Comparison of ENCODE assay signal across 12 cellular contexts in genomic region chr12:49297695-49298060, GRCh38. TPM values are rescaled to one million over a fixed set of nuclear protein-coding genes. Genes with fewer than 3 reads are reported as not detected.
A peak's percentile ranks its signal among the peaks of the same experiment; 100 is the strongest.
DNase-seq lines count a peak whose midpoint lies in the region; ATAC-seq and TF ChIP-seq lines count a peak whose summit lies in the region.
"Had no signal": no experiment of that assay in that cellular context is flagged by ENCODE, and none has a peak within 500 bp of the region (broad histone marks: within the 10 kb centered on the region; RNA-seq: fewer than 3 reads in every experiment).

No MANE protein-coding gene starts in this region.

- no peaks in the 10 kb centered on the region for H3K9me3 Mint-ChIP-seq in activated CD4-positive, alpha-beta T cell treated with anti-CD3 and anti-CD28 coated beads, Interleukin-2, amount 10 ng/mL, durations not matched to agents 7 days and 5 days

- peak overlapping the region; percentile 56 for H3K4me3 Mint-ChIP-seq in activated CD4-positive, alpha-beta T cell treated with anti-CD3 and anti-CD28 coated beads, Interleukin-2, amount 10 ng/mL, durations not matched to agents 7 days and 5 days

- H3K4me1 ChIP-seq in OCI-LY1 (ENCODE audit: insufficient read depth, low read length, severe bottlenecking): peaks cover 8% of the 10 kb centered on the region
- peaks cover 0 to 11% of the 10 kb centered on the region in 2 donors for H3K4me1 ChIP-seq in gastrocnemius medialis
- peaks cover 8% of the 10 kb centered on the region for H3K4me1 ChIP-seq in ovary (ENCODE audit: insufficient read depth)

- H3K27me3 Mint-ChIP-seq in activated CD4-positive, alpha-beta T cell treated with anti-CD3 and anti-CD28 coated beads, Interleukin-2, amount 10 ng/mL, durations not matched to agents 7 days and 5 days: peaks cover 51% of the 10 kb centered on the region

- H4K20me1 ChIP-seq in OCI-LY1 (ENCODE audit: insufficient read depth, low read length): no peaks in the 10 kb centered on the region

- in situ Hi-C loops in gastrocnemius medialis (cut with MboI; ENCODE audit: low sequenced_read_pairs in 4 of 4): no loop called here

- TF ChIP-seq POLR2A in gastrocnemius medialis (IDR thresholded peaks at IDR 0.05): no peak
- no peak for TF ChIP-seq POLR2A in ovary (IDR thresholded peaks at IDR 0.05)

- no peaks in the 10 kb centered on the region for H3K79me2 ChIP-seq in OCI-LY1 (ENCODE audit: insufficient read depth, low read length)

- WGBS in ovary, 3 donors: 11 to 26% (median 16%) methylated on average over 8 of the region's 8 CpGs

- peak overlapping the region; percentile 79; the same call in 1 of the 2 replicates for H3K4me2 ChIP-seq in OCI-LY1 (ENCODE audit: low read length)

- no peak overlapping the region for H3K27ac Mint-ChIP-seq in activated CD4-positive, alpha-beta T cell treated with anti-CD3 and anti-CD28 coated beads, Interleukin-2, amount 10 ng/mL, durations not matched to agents 7 days and 5 days

- no peaks in the 10 kb centered on the region for H3K9me2 ChIP-seq in OCI-LY1 (ENCODE audit: low read depth, low read length)

- no peak overlapping the region for H2AFZ ChIP-seq in OCI-LY1 (ENCODE audit: low read length)

- CTCF ChIA-PET in activated CD4-positive, alpha-beta T cell treated with anti-CD3 and anti-CD28 coated beads, Interleukin-2, amount 10 ng/mL, durations not matched to agents 7 days and 5 days (lab: Charles Lee): interaction anchor here (0.9 to 6.0 kb wide), 13 partner anchors 9 to 265 kb away, joined by 3 to 47 read pairs (median 4); partner anchors contain the start of genes C1QL4, DNAJC22 and TROAP

- H3F3A ChIP-seq in OCI-LY1 (ENCODE audit: insufficient read depth, low read length): no peaks in the 10 kb centered on the region

- no peak for TF ChIP-seq CTCF in OCI-LY1 (IDR thresholded peaks at IDR 0.05; ENCODE audit: low read length)
- TF ChIP-seq CTCF in coronary artery (IDR thresholded peaks at IDR 0.05): no peak
- no peak for TF ChIP-seq CTCF in gastrocnemius medialis (IDR thresholded peaks at IDR 0.05 in 4 of 5, conservative IDR thresholded peaks at IDR 0.05 in 1 of 5)
- no peak for TF ChIP-seq CTCF in ovary (IDR thresholded peaks at IDR 0.05)

- POLR2A ChIA-PET in activated CD4-positive, alpha-beta T cell treated with anti-CD3 and anti-CD28 coated beads, Interleukin-2, amount 10 ng/mL, durations not matched to agents 7 days and 5 days (lab: Charles Lee): interaction anchor here (0.7 kb wide), 1 partner anchor 34 kb away, joined by 3 read pairs; no protein-coding TSS in a partner anchor

- peaks cover 36% of the 10 kb centered on the region for H3K4me1 Mint-ChIP-seq in activated CD4-positive, alpha-beta T cell treated with anti-CD3 and anti-CD28 coated beads, Interleukin-2, amount 10 ng/mL, durations not matched to agents 7 days and 5 days

- H3K27ac ChIP-seq in OCI-LY1 (ENCODE audit: low read depth, low read length, poor library complexity, severe bottlenecking): no peak overlapping the region
- H3K27ac ChIP-seq in coronary artery: no peak overlapping the region
- no peak overlapping the region for H3K27ac ChIP-seq in gastrocnemius medialis
- H3K27ac ChIP-seq in ovary: no peak overlapping the region

- no peaks in the 10 kb centered on the region for H3K36me3 ChIP-seq in OCI-LY1 (ENCODE audit: insufficient read depth, low read length)
- H3K36me3 ChIP-seq in gastrocnemius medialis: no peaks in the 10 kb centered on the region
- H3K36me3 ChIP-seq in ovary: no peaks in the 10 kb centered on the region

- H3K4me3 ChIP-seq in OCI-LY1 (ENCODE audit: low read depth, low read length, poor library complexity, severe bottlenecking) (peak overlapping the region; percentile 50), coronary artery (peak overlapping the region; percentile 49), gastrocnemius medialis (peak overlapping the region in 3 of 4 donors; percentile 13 to 52 (median 25)), ovary (no peak overlapping the region)

- no peak overlapping the region for H3K9ac ChIP-seq in OCI-LY1 (ENCODE audit: low read length)

- peaks cover 4% of the 10 kb centered on the region; the same call in 1 of the 2 replicates for H3K27me3 ChIP-seq in OCI-LY1 (ENCODE audit: insufficient read depth, low read length)
- H3K27me3 ChIP-seq in gastrocnemius medialis: peaks cover 46 to 50% (median 49%) of the 10 kb centered on the region in 3 donors
- peaks cover 5% of the 10 kb centered on the region for H3K27me3 ChIP-seq in ovary

- H3K36me3 Mint-ChIP-seq in activated CD4-positive, alpha-beta T cell treated with anti-CD3 and anti-CD28 coated beads, Interleukin-2, amount 10 ng/mL, durations not matched to agents 7 days and 5 days (ENCODE audit: low read depth): no peaks in the 10 kb centered on the region

- ATAC-seq in gastrocnemius medialis (peak in 1 of 2 donors; percentile 13), HG03439 (IDR thresholded peaks at IDR 0.05; ENCODE audit: unreplicated experiment) (no peak)

- no peaks in the 10 kb centered on the region for H3K9me3 ChIP-seq in OCI-LY1 (ENCODE audit: low read length)
- H3K9me3 ChIP-seq in gastrocnemius medialis: no peaks in the 10 kb centered on the region
- no peaks in the 10 kb centered on the region for H3K9me3 ChIP-seq in ovary

- no peak for DNase-seq in activated CD4-positive, alpha-beta T cell treated with anti-CD3 and anti-CD28 coated beads, Interleukin-2, amount 10 ng/mL, durations not matched to agents 7 days and 5 days
- DNase-seq in activated CD4-positive, alpha-beta T cell treated with anti-CD3 and anti-CD28 coated beads, Interleukin-2, amount 50 U/mL, for 48 hours: no peak
- DNase-seq in coronary artery (ENCODE audit: low spot score): no peak
- no peak for DNase-seq in gastrocnemius medialis
- DNase-seq in KG1 (lab: John Stamatoyannopoulos, UW): no peak
- DNase-seq in ovary: no peak
- DNase-seq: activated gamma-delta T cell, NCI-H2081 treated with DMSO at 0.1 percent for 48 hours had no signal

- no peak for TF ChIP-seq EP300 in ovary (IDR thresholded peaks at IDR 0.05)

- intact Hi-C loops in gastrocnemius medialis (cut with DNase I; ENCODE audit: low total_unique reads): no loop called here
- intact Hi-C loops in ovary (cut with DNase I): loop anchor here in 2 of 4 donors (5.0 to 10.0 kb wide), 2 partner anchors 40 to 217 kb away; partner anchors contain the start of gene C1QL4 (in 1 of the 2)

RNA-seq across cellular contexts. Expression of gene PRPH, which starts 2.7 kb away (rescaled TPM):
- not detected for total RNA-seq in activated CD4-positive, alpha-beta T cell treated with anti-CD3 and anti-CD28 coated beads, Interleukin-2, amount 10 ng/mL, durations not matched to agents 7 days and 5 days
- total RNA-seq in gastrocnemius medialis (not detected), ovary (1 to 10 TPM in 2 of 7 donors, under 1 TPM in 5; 0.15 to 1.8 (median 0.34) TPM)
- polyA plus RNA-seq in ovary: 1 to 10 TPM in 1 of 2 donors, under 1 TPM in 1; 0.33 to 1.4 TPM
- total RNA-seq: glomerular endothelial cell, mononuclear cell had no signal

RNA-seq across cellular contexts. Expression of gene TROAP, which starts 25.4 kb away (rescaled TPM):
- 100 to 1,000 TPM; 111 to 115 TPM for total RNA-seq in activated CD4-positive, alpha-beta T cell treated with anti-CD3 and anti-CD28 coated beads, Interleukin-2, amount 10 ng/mL, durations not matched to agents 7 days and 5 days
- total RNA-seq in gastrocnemius medialis (under 1 TPM in 1 of 4 donors, not detected in 3; 0.24 TPM), ovary (1 to 10 TPM in 3 of 7 donors, under 1 TPM in 3, not detected in 1; 0.36 to 1.6 (median 0.89) TPM)
- polyA plus RNA-seq in ovary: under 1 TPM; 0.40 to 0.92 TPM

RNA-seq across cellular contexts. Expression of gene TUBA1C, which starts 32.8 kb away (rescaled TPM):
- total RNA-seq in activated CD4-positive, alpha-beta T cell treated with anti-CD3 and anti-CD28 coated beads, Interleukin-2, amount 10 ng/mL, durations not matched to agents 7 days and 5 days: 100 to 1,000 TPM; 246 to 278 TPM
- total RNA-seq in gastrocnemius medialis: 100 to 1,000 TPM in 1 of 4 donors, 10 to 100 TPM in 3; 53.9 to 130 (median 72.5) TPM
- 100 to 1,000 TPM in 4 of 7 donors, 10 to 100 TPM in 3; 51.9 to 122 (median 101) TPM for total RNA-seq in ovary
- polyA plus RNA-seq in ovary: 100 to 1,000 TPM in 1 of 2 donors, 10 to 100 TPM in 1; 81.0 to 179 TPM

RNA-seq across cellular contexts. Expression of gene C1QL4, which starts 39.3 kb away (rescaled TPM):
- total RNA-seq in activated CD4-positive, alpha-beta T cell treated with anti-CD3 and anti-CD28 coated beads, Interleukin-2, amount 10 ng/mL, durations not matched to agents 7 days and 5 days: not detected
- total RNA-seq in gastrocnemius medialis (not detected), ovary (not detected)
- polyA plus RNA-seq in ovary: not detected
- total RNA-seq: glomerular endothelial cell had no signal

RNA-seq across cellular contexts. Expression of gene DNAJC22, which starts 49.0 kb away (rescaled TPM):
- not detected for total RNA-seq in activated CD4-positive, alpha-beta T cell treated with anti-CD3 and anti-CD28 coated beads, Interleukin-2, amount 10 ng/mL, durations not matched to agents 7 days and 5 days
- total RNA-seq in gastrocnemius medialis: under 1 TPM in 1 of 4 donors, not detected in 3; 0.24 TPM
- total RNA-seq in ovary: 1 to 10 TPM in 1 of 7 donors, under 1 TPM in 4, not detected in 2; 0.37 to 3.4 (median 0.47) TPM
- under 1 TPM; 0.30 to 0.58 TPM for polyA plus RNA-seq in ovary
- total RNA-seq: mononuclear cell had no signal

Comparison
In these comparisons a context has a peak if more than half of its experiments do, and no peak if none do; other contexts are left out.
1. RNA of gene TROAP, which starts 25.4 kb away (total RNA-seq): 111 to 115 TPM in activated CD4-positive, alpha-beta T cell treated with anti-CD3 and anti-CD28 coated beads, Interleukin-2, amount 10 ng/mL, durations not matched to agents 7 days and 5 days; 0.36 to 1.6 TPM in ovary and 0.24 TPM in gastrocnemius medialis; every median in the first group is over 10 times any median in the second.